ENCODE assay signal across 8 cellular contexts in genomic region chrX:40170830-40171512, GRCh38.
DNase-seq lines count a peak whose midpoint lies in the region; ATAC-seq and TF ChIP-seq lines count a peak whose summit lies in the region.

No MANE protein-coding gene starts in this region.

- H3K27ac Mint-ChIP-seq in osteocyte (ENCODE audit: unreplicated experiment): peak overlapping the region; percentile 99

- TF ChIP-seq CTCF in choroid plexus epithelial cell (conservative IDR thresholded peaks at IDR 0.05; ENCODE audit: low read depth, low read length): no peak
- no peak for TF ChIP-seq CTCF in osteocyte (IDR thresholded peaks at IDR 0.05)

- H3K4me3 ChIP-seq in choroid plexus epithelial cell (ENCODE audit: low read depth, low read length): peak overlapping the region; percentile 52

- H3K9me3 Mint-ChIP-seq in osteocyte (ENCODE audit: unreplicated experiment): no peaks in the 10 kb centered on the region

- H3K4me3 Mint-ChIP-seq in osteocyte (ENCODE audit: unreplicated experiment): peak overlapping the region; percentile 70

- peak; percentile 70 for DNase-seq in DMS53 (lab: John Stamatoyannopoulos, UW)
- peak; percentile 74 for DNase-seq in NCI-H1092 treated with DMSO at 0.1 percent for 48 hours (lab: John Stamatoyannopoulos, UW)
- no peak for DNase-seq in choroid plexus epithelial cell (ENCODE audit: low read depth)
- DNase-seq in osteocyte (ENCODE audit: extremely low spot score, unreplicated experiment): no peak
- no peak for DNase-seq in G401 (ENCODE audit: low spot score)
- DNase-seq in NCI-H2107 treated with DMSO at 0.1 percent for 48 hours (lab: John Stamatoyannopoulos, UW; ENCODE audit: unreplicated experiment): no peak

- H3K36me3 Mint-ChIP-seq in osteocyte (ENCODE audit: unreplicated experiment): peaks cover 1% of the 10 kb centered on the region

- ATAC-seq in HG03469 (IDR thresholded peaks at IDR 0.05; ENCODE audit: unreplicated experiment) (no peak), HG02571 (IDR thresholded peaks at IDR 0.05; ENCODE audit: unreplicated experiment) (no peak)

- peaks cover 74% of the 10 kb centered on the region for H3K4me1 Mint-ChIP-seq in osteocyte (ENCODE audit: unreplicated experiment)

- in situ Hi-C loops in G401 (cut with HindIII; ENCODE audit: low sequenced_read_pairs): no loop called here

- H3K27me3 Mint-ChIP-seq in osteocyte (ENCODE audit: unreplicated experiment): no peaks in the 10 kb centered on the region

Comparison
In these comparisons a context has a peak if more than half of its experiments do, and no peak if none do; other contexts are left out.
1. DNase-seq: peak in DMS53 (single experiment) and NCI-H1092 treated with DMSO at 0.1 percent for 48 hours (single experiment); none in choroid plexus epithelial cell (single experiment), osteocyte (single experiment), G401 (single experiment) and NCI-H2107 treated with DMSO at 0.1 percent for 48 hours (single experiment).